ENCODE assay signal across 1 cellular context in genomic region chr22:31588970-31589675, GRCh38.
TF ChIP-seq lines count a peak whose summit lies in the region.

No MANE protein-coding gene starts in this region.

TF ChIP-seq in HepG2, 621 proteins besides CTCF, POLR2A, EP300 and RAD21 (continued from another document and continues in another):
- TF ChIP-seq MLXIP (CRISPR knock-in tag; IDR thresholded peaks at IDR 0.05; ENCODE audit: borderline replicate concordance) (no peak), GABPA (IDR thresholded peaks at IDR 0.05; ENCODE audit: low read depth, low read length) (no peak), GABPA (CRISPR knock-in tag; IDR thresholded peaks at IDR 0.05; ENCODE audit: low read depth) (no peak), ZNF720 (CRISPR knock-in tag; IDR thresholded peaks at IDR 0.05) (no peak), ZNF768 (CRISPR knock-in tag; IDR thresholded peaks at IDR 0.05) (no peak), SMAD9 (CRISPR knock-in tag; IDR thresholded peaks at IDR 0.05) (no peak), NPAS2 (CRISPR knock-in tag; IDR thresholded peaks at IDR 0.05; ENCODE audit: borderline replicate concordance) (no peak), HMG20B (CRISPR knock-in tag; conservative IDR thresholded peaks at IDR 0.05) (no peak), EHMT2 (IDR thresholded peaks at IDR 0.05; ENCODE audit: borderline replicate concordance, low read depth, low read length) (no peak), PBX3 (CRISPR knock-in tag; IDR thresholded peaks at IDR 0.05; ENCODE audit: borderline replicate concordance) (no peak), PHF20 (CRISPR knock-in tag; IDR thresholded peaks at IDR 0.05) (no peak), TEAD2 (CRISPR knock-in tag; IDR thresholded peaks at IDR 0.05) (no peak), TFE3 (CRISPR knock-in tag; IDR thresholded peaks at IDR 0.05) (no peak), DDIT3 (CRISPR knock-in tag; IDR thresholded peaks at IDR 0.05) (no peak), USF2 (IDR thresholded peaks at IDR 0.05; ENCODE audit: low read depth, low read length) (no peak), USF2 (CRISPR knock-in tag; IDR thresholded peaks at IDR 0.05; ENCODE audit: borderline replicate concordance) (no peak), ZNF362 (CRISPR knock-in tag; IDR thresholded peaks at IDR 0.05; ENCODE audit: borderline replicate concordance) (peak; percentile 97), ZNF264 (CRISPR knock-in tag; IDR thresholded peaks at IDR 0.05) (no peak), SRY (CRISPR knock-in tag; IDR thresholded peaks at IDR 0.05) (no peak), E2F5 (CRISPR knock-in tag; conservative IDR thresholded peaks at IDR 0.05) (no peak), HMGXB4 (CRISPR knock-in tag; IDR thresholded peaks at IDR 0.05; ENCODE audit: borderline replicate concordance in 1 of 2, low read depth in 1 of 2) (peak in 1 of 2 experiments; percentile 34; a peak in 1 of 4 replicates), ZFP37 (CRISPR knock-in tag; IDR thresholded peaks at IDR 0.05; ENCODE audit: borderline replicate concordance) (no peak), THRA (CRISPR knock-in tag; IDR thresholded peaks at IDR 0.05; ENCODE audit: borderline replicate concordance) (peak; percentile 46; the same call in 1 of the 2 replicates), ZNF234 (CRISPR knock-in tag; conservative IDR thresholded peaks at IDR 0.05) (no peak), DMAP1 (CRISPR knock-in tag; IDR thresholded peaks at IDR 0.05) (no peak), ZNF770 (CRISPR knock-in tag; IDR thresholded peaks at IDR 0.05) (no peak), ZNF552 (CRISPR knock-in tag; IDR thresholded peaks at IDR 0.05; ENCODE audit: borderline replicate concordance) (no peak), ZBTB25 (CRISPR knock-in tag; IDR thresholded peaks at IDR 0.05) (no peak), SP1 (IDR thresholded peaks at IDR 0.05) (no peak), SP1 (CRISPR knock-in tag; IDR thresholded peaks at IDR 0.05) (no peak), GLMP (CRISPR knock-in tag; IDR thresholded peaks at IDR 0.05; ENCODE audit: borderline replicate concordance) (no peak), FOXK2 (IDR thresholded peaks at IDR 0.05) (no peak), ARID2 (CRISPR knock-in tag; IDR thresholded peaks at IDR 0.05; ENCODE audit: borderline replicate concordance) (no peak), ETS1 (CRISPR knock-in tag; IDR thresholded peaks at IDR 0.05) (no peak), KLF15 (CRISPR knock-in tag; IDR thresholded peaks at IDR 0.05; ENCODE audit: borderline replicate concordance) (no peak), WIZ (CRISPR knock-in tag; IDR thresholded peaks at IDR 0.05) (no peak), HNRNPLL (IDR thresholded peaks at IDR 0.05; ENCODE audit: low read depth, low read length, poor library complexity, severe bottlenecking) (no peak), KDM4B (CRISPR knock-in tag; IDR thresholded peaks at IDR 0.05) (no peak), CREB1 (IDR thresholded peaks at IDR 0.05) (no peak), CREB1 (CRISPR knock-in tag; IDR thresholded peaks at IDR 0.05) (peak; percentile 43; the same call in 1 of the 2 replicates), ZC3H13 (CRISPR knock-in tag; IDR thresholded peaks at IDR 0.05) (no peak), ZNF3 (CRISPR knock-in tag; IDR thresholded peaks at IDR 0.05) (no peak)
